In the genomic region with DNA sequence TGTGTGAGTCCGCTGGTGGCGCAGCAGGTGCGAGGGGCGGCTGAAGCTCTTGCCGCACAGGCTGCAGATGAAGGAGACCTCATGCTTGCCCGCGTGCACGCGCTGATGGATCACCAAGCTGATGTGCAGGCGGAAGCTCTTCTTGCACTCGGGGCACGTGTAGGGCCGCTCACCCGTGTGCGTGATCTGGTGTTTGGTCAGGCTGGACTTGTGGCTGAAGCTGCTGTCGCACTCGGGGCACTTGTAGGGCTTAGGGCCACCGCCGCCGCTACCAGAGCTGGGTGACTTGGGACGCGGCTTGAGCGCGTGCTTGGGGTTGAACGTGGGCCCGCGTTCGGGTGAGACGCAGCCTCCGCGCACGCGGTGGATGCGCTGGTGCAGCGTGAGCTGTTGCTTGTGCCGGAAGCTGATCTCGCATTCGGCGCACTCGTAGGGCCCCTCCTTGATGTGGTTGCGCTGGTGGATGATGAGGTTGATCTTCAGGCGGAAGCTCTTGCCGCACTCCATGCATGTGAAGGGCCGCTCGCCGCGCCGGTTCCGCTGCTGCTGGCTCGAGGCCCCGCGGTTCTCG, we compare ENCODE assay signal across 2 cellular contexts.
TF ChIP-seq lines count a peak whose summit lies in the region.

No MANE protein-coding gene starts in this region.

TF ChIP-seq in GM23338, 12 proteins besides CTCF, POLR2A, EP300 and RAD21:
- TF ChIP-seq NANOG (IDR thresholded peaks at IDR 0.05; ENCODE audit: borderline replicate concordance) = no peak
- no peak for TF ChIP-seq ZNF331 (CRISPR knock-in tag; IDR thresholded peaks at IDR 0.05; ENCODE audit: low read depth)
- TF ChIP-seq, protein P1, sequence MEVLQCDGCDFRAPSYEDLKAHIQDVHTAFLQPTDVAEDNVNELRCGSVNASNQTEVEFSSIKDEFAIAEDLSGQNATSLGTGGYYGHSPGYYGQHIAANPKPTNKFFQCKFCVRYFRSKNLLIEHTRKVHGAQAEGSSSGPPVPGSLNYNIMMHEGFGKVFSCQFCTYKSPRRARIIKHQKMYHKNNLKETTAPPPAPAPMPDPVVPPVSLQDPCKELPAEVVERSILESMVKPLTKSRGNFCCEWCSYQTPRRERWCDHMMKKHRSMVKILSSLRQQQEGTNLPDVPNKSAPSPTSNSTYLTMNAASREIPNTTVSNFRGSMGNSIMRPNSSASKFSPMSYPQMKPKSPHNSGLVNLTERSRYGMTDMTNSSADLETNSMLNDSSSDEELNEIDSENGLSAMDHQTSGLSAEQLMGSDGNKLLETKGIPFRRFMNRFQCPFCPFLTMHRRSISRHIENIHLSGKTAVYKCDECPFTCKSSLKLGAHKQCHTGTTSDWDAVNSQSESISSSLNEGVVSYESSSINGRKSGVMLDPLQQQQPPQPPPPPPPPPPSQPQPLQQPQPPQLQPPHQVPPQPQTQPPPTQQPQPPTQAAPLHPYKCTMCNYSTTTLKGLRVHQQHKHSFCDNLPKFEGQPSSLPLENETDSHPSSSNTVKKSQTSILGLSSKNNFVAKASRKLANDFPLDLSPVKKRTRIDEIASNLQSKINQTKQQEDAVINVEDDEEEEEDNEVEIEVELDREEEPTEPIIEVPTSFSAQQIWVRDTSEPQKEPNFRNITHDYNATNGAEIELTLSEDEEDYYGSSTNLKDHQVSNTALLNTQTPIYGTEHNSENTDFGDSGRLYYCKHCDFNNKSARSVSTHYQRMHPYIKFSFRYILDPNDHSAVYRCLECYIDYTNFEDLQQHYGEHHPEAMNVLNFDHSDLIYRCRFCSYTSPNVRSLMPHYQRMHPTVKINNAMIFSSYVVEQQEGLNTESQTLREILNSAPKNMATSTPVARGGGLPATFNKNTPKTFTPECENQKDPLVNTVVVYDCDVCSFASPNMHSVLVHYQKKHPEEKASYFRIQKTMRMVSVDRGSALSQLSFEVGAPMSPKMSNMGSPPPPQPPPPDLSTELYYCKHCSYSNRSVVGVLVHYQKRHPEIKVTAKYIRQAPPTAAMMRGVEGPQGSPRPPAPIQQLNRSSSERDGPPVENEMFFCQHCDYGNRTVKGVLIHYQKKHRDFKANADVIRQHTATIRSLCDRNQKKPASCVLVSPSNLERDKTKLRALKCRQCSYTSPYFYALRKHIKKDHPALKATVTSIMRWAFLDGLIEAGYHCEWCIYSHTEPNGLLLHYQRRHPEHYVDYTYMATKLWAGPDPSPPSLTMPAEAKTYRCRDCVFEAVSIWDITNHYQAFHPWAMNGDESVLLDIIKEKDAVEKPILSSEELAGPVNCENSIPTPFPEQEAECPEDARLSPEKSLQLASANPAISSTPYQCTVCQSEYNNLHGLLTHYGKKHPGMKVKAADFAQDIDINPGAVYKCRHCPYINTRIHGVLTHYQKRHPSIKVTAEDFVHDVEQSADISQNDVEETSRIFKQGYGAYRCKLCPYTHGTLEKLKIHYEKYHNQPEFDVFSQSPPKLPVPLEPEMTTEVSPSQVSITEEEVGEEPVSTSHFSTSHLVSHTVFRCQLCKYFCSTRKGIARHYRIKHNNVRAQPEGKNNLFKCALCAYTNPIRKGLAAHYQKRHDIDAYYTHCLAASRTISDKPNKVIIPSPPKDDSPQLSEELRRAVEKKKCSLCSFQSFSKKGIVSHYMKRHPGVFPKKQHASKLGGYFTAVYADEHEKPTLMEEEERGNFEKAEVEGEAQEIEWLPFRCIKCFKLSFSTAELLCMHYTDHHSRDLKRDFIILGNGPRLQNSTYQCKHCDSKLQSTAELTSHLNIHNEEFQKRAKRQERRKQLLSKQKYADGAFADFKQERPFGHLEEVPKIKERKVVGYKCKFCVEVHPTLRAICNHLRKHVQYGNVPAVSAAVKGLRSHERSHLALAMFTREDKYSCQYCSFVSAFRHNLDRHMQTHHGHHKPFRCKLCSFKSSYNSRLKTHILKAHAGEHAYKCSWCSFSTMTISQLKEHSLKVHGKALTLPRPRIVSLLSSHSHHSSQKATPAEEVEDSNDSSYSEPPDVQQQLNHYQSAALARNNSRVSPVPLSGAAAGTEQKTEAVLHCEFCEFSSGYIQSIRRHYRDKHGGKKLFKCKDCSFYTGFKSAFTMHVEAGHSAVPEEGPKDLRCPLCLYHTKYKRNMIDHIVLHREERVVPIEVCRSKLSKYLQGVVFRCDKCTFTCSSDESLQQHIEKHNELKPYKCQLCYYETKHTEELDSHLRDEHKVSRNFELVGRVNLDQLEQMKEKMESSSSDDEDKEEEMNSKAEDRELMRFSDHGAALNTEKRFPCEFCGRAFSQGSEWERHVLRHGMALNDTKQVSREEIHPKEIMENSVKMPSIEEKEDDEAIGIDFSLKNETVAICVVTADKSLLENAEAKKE (CRISPR knock-in tag; IDR thresholded peaks at IDR 0.05) = no peak
- no peak for TF ChIP-seq STAT1 (IDR thresholded peaks at IDR 0.05; ENCODE audit: unreplicated experiment)
- no peak for TF ChIP-seq EZH2phosphoT487 (IDR thresholded peaks at IDR 0.05; ENCODE audit: unreplicated experiment)
- TF ChIP-seq, protein P2, sequence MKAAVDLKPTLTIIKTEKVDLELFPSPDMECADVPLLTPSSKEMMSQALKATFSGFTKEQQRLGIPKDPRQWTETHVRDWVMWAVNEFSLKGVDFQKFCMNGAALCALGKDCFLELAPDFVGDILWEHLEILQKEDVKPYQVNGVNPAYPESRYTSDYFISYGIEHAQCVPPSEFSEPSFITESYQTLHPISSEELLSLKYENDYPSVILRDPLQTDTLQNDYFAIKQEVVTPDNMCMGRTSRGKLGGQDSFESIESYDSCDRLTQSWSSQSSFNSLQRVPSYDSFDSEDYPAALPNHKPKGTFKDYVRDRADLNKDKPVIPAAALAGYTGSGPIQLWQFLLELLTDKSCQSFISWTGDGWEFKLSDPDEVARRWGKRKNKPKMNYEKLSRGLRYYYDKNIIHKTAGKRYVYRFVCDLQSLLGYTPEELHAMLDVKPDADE (IDR thresholded peaks at IDR 0.05) = no peak
- TF ChIP-seq CREB1 (CRISPR knock-in tag; IDR thresholded peaks at IDR 0.05; ENCODE audit: low read depth) = no peak
- no peak for TF ChIP-seq POLR2AphosphoS5 (IDR thresholded peaks at IDR 0.05; ENCODE audit: low read depth)
- TF ChIP-seq EZH2 (IDR thresholded peaks at IDR 0.05; ENCODE audit: low read depth, unreplicated experiment) = no peak
- no peak for TF ChIP-seq JUNB (IDR thresholded peaks at IDR 0.05; ENCODE audit: unreplicated experiment)

TF ChIP-seq in H1, 55 proteins besides CTCF, POLR2A, EP300 and RAD21:
- TF ChIP-seq ASH2L (IDR thresholded peaks at IDR 0.05; ENCODE audit: low read length) = no peak
- TF ChIP-seq SAP30 (IDR thresholded peaks at IDR 0.05; ENCODE audit: insufficient read depth, insufficient replicate concordance, low read length) = no peak
- no peak for TF ChIP-seq CHD7 (IDR thresholded peaks at IDR 0.05; ENCODE audit: insufficient replicate concordance, low read length)
